19 cellular contexts compared by ENCODE assay signal in genomic region chr12:118633071-118633470, GRCh38.
DNase-seq lines count a peak whose midpoint lies in the region; ATAC-seq, FAIRE-seq and TF ChIP-seq lines count a peak whose summit lies in the region.
"Had no signal": no experiment of that assay in that cellular context is flagged by ENCODE, and none has a peak within 500 bp of the region (broad histone marks: within the 10 kb centered on the region; RNA-seq: fewer than 3 reads in every experiment).

No MANE protein-coding gene starts in this region.

- H3K36me3 ChIP-seq in Karpas-422 (ENCODE audit: insufficient read depth, low read length) (no peaks in the 10 kb centered on the region), GM12878 (ENCODE audit: control insufficient read depth in 2 of 2, insufficient read depth in 2 of 2, low read length in 1 of 2) (no peaks in the 10 kb centered on the region), neuronal stem cell (replicated peaks in 1 of 2; ENCODE audit: control insufficient read depth in 2 of 2, insufficient read depth in 2 of 2, low read length in 2 of 2) (no peaks in the 10 kb centered on the region)

- 59% methylated on average over 4 of the region's 4 CpGs for WGBS in GM12878 (ENCODE audit: insufficient coverage, insufficient replicate concordance, low lambda C conversion rate, missing lambda C conversion rate)
- WGBS in neuronal stem cell (ENCODE audit: extremely low coverage in 2 of 2, insufficient read length in 2 of 2, insufficient replicate concordance in 1 of 2), 2 donors: no CpG with 5 or more reads among the region's 4 CpGs

- TF ChIP-seq RAD21 in GM12878 (IDR thresholded peaks at IDR 0.05; ENCODE audit: insufficient read depth, low read depth, low read length): no peak

- H3K27ac ChIP-seq in Karpas-422 (ENCODE audit: low read length) (no peak overlapping the region), GM12878 (ENCODE audit: control insufficient read depth, insufficient read depth) (no peak overlapping the region), neuronal stem cell (replicated peaks; ENCODE audit: low read length) (no peak overlapping the region)
- H3K27ac ChIP-seq: 22Rv1, C4-2B, GM23248 had no signal

- H4K8ac ChIP-seq in neuronal stem cell (ENCODE audit: low read depth, low read length): no peak overlapping the region

- no peaks in the 10 kb centered on the region for H3K79me1 ChIP-seq in neuronal stem cell (ENCODE audit: low read depth, low read length)

- CTCF ChIA-PET in GM12878 (lab: Yijun Ruan, JAX): interaction anchor here (0.6 kb wide), 1 partner anchor 236 kb away, joined by 3 read pairs; no protein-coding TSS in a partner anchor

- in situ Hi-C loops in GM12878 (cut with MboI): no loop called here

- no peak overlapping the region for H4K91ac ChIP-seq in neuronal stem cell (ENCODE audit: low read depth, low read length, poor library complexity)

- H3K79me2 ChIP-seq in Karpas-422 (ENCODE audit: low read length): no peaks in the 10 kb centered on the region
- no peaks in the 10 kb centered on the region for H3K79me2 ChIP-seq in GM12878 (ENCODE audit: control insufficient read depth, insufficient read depth, low read length)

- RAD21 ChIA-PET in GM12878 (lab: Charles Lee; ENCODE audit: unreplicated experiment): no interaction called here

- H3K14ac ChIP-seq in neuronal stem cell (ENCODE audit: low read length): no peak overlapping the region

- H3K4me2 ChIP-seq in Karpas-422 (ENCODE audit: low read depth, low read length, poor library complexity, severe bottlenecking) (no peak overlapping the region), GM12878 (ENCODE audit: control insufficient read depth, insufficient read depth) (no peak overlapping the region), neuronal stem cell (ENCODE audit: insufficient read depth, low read length, poor library complexity, severe bottlenecking) (no peak overlapping the region)

- H3K9me2 ChIP-seq in Karpas-422 (replicated peaks; ENCODE audit: insufficient read depth, low read length): 0 out of 2 replicates have a peak, but pooled peaks cover 3% of the 10 kb centered on the region

- TF ChIP-seq POLR2A in GM12878 (IDR thresholded peaks at IDR 0.05; ENCODE audit: low read depth, low read length) (no peak), H54 (IDR thresholded peaks at IDR 0.05; ENCODE audit: low read depth, low read length) (no peak)

- H3K4me3 ChIP-seq in Karpas-422 (ENCODE audit: low read length) (no peak overlapping the region), GM12878 (no peak overlapping the region), neuronal stem cell (ENCODE audit: low read length in 2 of 2) (no peak overlapping the region)
- H3K4me3 ChIP-seq: GM23248 had no signal

- H3K23ac ChIP-seq in neuronal stem cell (ENCODE audit: low read depth, low read length, poor library complexity): no peak overlapping the region

- no peak for FAIRE-seq in GM12878 (lab: Jason Lieb, UNC)
- FAIRE-seq in H54 (lab: Jason Lieb, UNC): no peak
- FAIRE-seq: G401.6 had no signal

- ATAC-seq in GM12878: no peak
- ATAC-seq: PC-3, Right ventricle myocardium inferior had no signal

- SMC1A ChIA-PET in GM12878 (lab: Charles Lee; ENCODE audit: uncharacterized antibody, unreplicated experiment): no interaction called here

- DNase-seq in DMS53 (lab: John Stamatoyannopoulos, UW) (peak; percentile 16), DMS53 treated with DMSO at 0.1 percent for 48 hours (lab: John Stamatoyannopoulos, UW; ENCODE audit: unreplicated experiment) (no peak), Karpas-422 (peak; percentile 48), GM12878 (ENCODE audit: low read depth, low spot score) (no peak), neuronal stem cell (ENCODE audit: low spot score) (peak; percentile 36), H54 (ENCODE audit: insufficient read length, low spot score) (no peak), NK-92 (lab: John Stamatoyannopoulos, UW; ENCODE audit: unreplicated experiment) (no peak)
- DNase-seq in activated CD8-positive, alpha-beta memory T cell treated with anti-CD3 and anti-CD28 coated beads, Interleukin-2, amount 50 U/mL, for 48 hours: no peak
- DNase-seq: COR-L47, GM23248, NCI-H1092, NCI-H1694 treated with DMSO at 0.1 percent for 48 hours, NCI-H345, NCI-H526 treated with DMSO at 0.1 percent for 48 hours, PC-3 had no signal

- no peak overlapping the region for H2BK5ac ChIP-seq in neuronal stem cell (ENCODE audit: low read length)

- no peaks in the 10 kb centered on the region for H3K4me1 ChIP-seq in Karpas-422 (ENCODE audit: low read length)
- no peaks in the 10 kb centered on the region for H3K4me1 ChIP-seq in GM12878 (ENCODE audit: control insufficient read depth, insufficient read depth, low read length)
- H3K4me1 ChIP-seq in neuronal stem cell (ENCODE audit: control insufficient read depth in 2 of 2, insufficient read depth in 1 of 2, low read depth in 1 of 2, low read length in 2 of 2): no peaks in the 10 kb centered on the region

- intact Hi-C loops in GM12878 (cut with micrococcal nuclease; ENCODE audit: unreplicated experiment): no loop called here

- TF ChIP-seq CTCF in GM12878 (IDR thresholded peaks at IDR 0.05 in 2 of 3, conservative IDR thresholded peaks at IDR 0.05 in 1 of 3; ENCODE audit: control insufficient read depth in 2 of 3, extremely low read depth in 1 of 3, insufficient read depth in 1 of 3, low read depth in 3 of 3, low read length in 3 of 3): no peak

- H4K20me1 ChIP-seq in Karpas-422 (ENCODE audit: insufficient read depth, low read depth, low read length): no peaks in the 10 kb centered on the region
- H4K20me1 ChIP-seq in GM12878 (ENCODE audit: control insufficient read depth, insufficient read depth): no peaks in the 10 kb centered on the region

- H3K4ac ChIP-seq in neuronal stem cell (ENCODE audit: low read length): no peak overlapping the region

- H3K27me3 ChIP-seq in Karpas-422 (ENCODE audit: low read length): no peaks in the 10 kb centered on the region
- H3K27me3 ChIP-seq in GM12878 (replicated peaks in 1 of 2; ENCODE audit: control insufficient read depth in 2 of 2, insufficient read depth in 2 of 2, low read length in 1 of 2): no peaks in the 10 kb centered on the region
- no peaks in the 10 kb centered on the region for H3K27me3 ChIP-seq in neuronal stem cell (ENCODE audit: control insufficient read depth in 3 of 3, insufficient read depth in 3 of 3, low read depth in 1 of 3, low read length in 3 of 3)

- no peak overlapping the region for H2AK5ac ChIP-seq in neuronal stem cell (ENCODE audit: low read depth, low read length)

- no peak for TF ChIP-seq EP300 in GM12878 (IDR thresholded peaks at IDR 0.05; ENCODE audit: borderline replicate concordance in 1 of 2, control insufficient read depth in 1 of 2, low read depth in 2 of 2, low read length in 2 of 2)

- H3K9ac ChIP-seq in Karpas-422 (ENCODE audit: low read length) (no peak overlapping the region), GM12878 (ENCODE audit: control insufficient read depth, insufficient read depth, low read length) (no peak overlapping the region), neuronal stem cell (ENCODE audit: low read depth, low read length, poor library complexity) (no peak overlapping the region)
- H3K9ac ChIP-seq: GM23248 had no signal

- no peak overlapping the region for H3K18ac ChIP-seq in neuronal stem cell (ENCODE audit: low read length)

- BruUV-seq in GM12878 (replicated peaks; lab: Mats Ljungman, UMichigan): no TSS peak

- H2AFZ ChIP-seq in Karpas-422 (ENCODE audit: low read length) (no peak overlapping the region), GM12878 (ENCODE audit: control insufficient read depth, low read depth, low read length) (no peak overlapping the region), neuronal stem cell (ENCODE audit: low read length) (no peak overlapping the region)
- H2AFZ ChIP-seq: GM23248 had no signal

- no peak overlapping the region for H2BK120ac ChIP-seq in neuronal stem cell (ENCODE audit: low read depth, low read length)

- H3K9me3 ChIP-seq in Karpas-422 (ENCODE audit: low read length) (no peaks in the 10 kb centered on the region), GM12878 (replicated peaks; ENCODE audit: control insufficient read depth, insufficient read depth, low read length) (no peaks in the 10 kb centered on the region), neuronal stem cell (replicated peaks in 1 of 2; ENCODE audit: control insufficient read depth in 2 of 2, insufficient read depth in 1 of 2, low read depth in 1 of 2, low read length in 2 of 2) (no peaks in the 10 kb centered on the region)

- no peak overlapping the region for H2BK12ac ChIP-seq in neuronal stem cell (ENCODE audit: low read length)

- POLR2A ChIA-PET in GM12878 (lab: Charles Lee): no interaction called here

- no peak overlapping the region for H2BK15ac ChIP-seq in neuronal stem cell (ENCODE audit: low read length)

TF ChIP-seq in GM12878, 131 proteins besides CTCF, POLR2A, EP300 and RAD21 (continues in another document):
- TF ChIP-seq REST (IDR thresholded peaks at IDR 0.05; ENCODE audit: low read depth, low read length): peak; percentile 80

Comparison
In these comparisons a context has a peak if more than half of its experiments do, and no peak if none do; other contexts are left out.
1. DNase-seq: peak in DMS53 (single experiment), Karpas-422 (single experiment) and neuronal stem cell (single experiment); none in DMS53 treated with DMSO at 0.1 percent for 48 hours (single experiment), GM12878 (single experiment), activated CD8-positive, alpha-beta memory T cell treated with anti-CD3 and anti-CD28 coated beads, Interleukin-2, amount 50 U/mL, for 48 hours (single experiment), H54 (single experiment) and NK-92 (single experiment).